ENCODE assay signal across 17 cellular contexts in the genomic region with DNA sequence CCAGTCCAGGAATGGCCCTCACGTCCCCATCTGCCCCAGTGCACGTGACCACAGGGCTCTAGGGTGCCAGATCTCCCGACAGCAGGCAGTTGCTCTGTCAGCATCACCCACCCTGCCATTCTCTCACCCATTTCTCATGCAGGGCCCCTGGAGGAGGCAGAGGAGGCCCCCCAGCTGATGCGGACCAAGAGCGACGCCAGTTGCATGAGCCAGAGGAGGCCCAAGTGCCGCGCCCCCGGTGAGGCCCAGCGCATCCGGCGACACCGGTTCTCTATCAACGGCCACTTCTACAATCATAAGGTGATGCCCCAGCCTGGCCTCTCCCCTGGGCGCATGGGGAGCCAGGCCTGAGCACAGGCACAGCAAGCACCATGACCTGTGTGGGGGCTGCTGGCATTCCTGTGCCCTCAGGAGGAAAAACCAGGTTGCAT. TPM values are rescaled to one million over a fixed set of nuclear protein-coding genes. Genes with fewer than 3 reads are reported as not detected.
DNase-seq lines count a peak whose midpoint lies in the region; ATAC-seq and TF ChIP-seq lines count a peak whose summit lies in the region.
"Had no signal": no experiment of that assay in that cellular context is flagged by ENCODE, and none has a peak within 500 bp of the region (broad histone marks: within the 10 kb centered on the region; RNA-seq: fewer than 3 reads in every experiment).

No MANE protein-coding gene starts in this region.

- CTCF ChIA-PET in A673 (lab: Charles Lee) = no interaction called here

- H3K27me3 ChIP-seq in ascending aorta (no peaks in the 10 kb centered on the region), gastroesophageal sphincter (no peaks in the 10 kb centered on the region), lung (ENCODE audit: control insufficient read depth, insufficient read depth) (no peaks in the 10 kb centered on the region), suprapubic skin (no peaks in the 10 kb centered on the region), A673 (replicated peaks; ENCODE audit: insufficient read depth, low read depth, low read length, poor library complexity) (no peaks in the 10 kb centered on the region)
- H3K27me3 ChIP-seq: body of pancreas, neutrophil had no signal

- peak in 1 of 2 donors; percentile 52 for DNase-seq in ascending aorta (ENCODE audit: low spot score in 2 of 2)
- DNase-seq in lung (ENCODE audit: low spot score) = no peak
- peak; percentile 42 to 53 for DNase-seq in suprapubic skin (ENCODE audit: low spot score in 2 of 2)
- no peak for DNase-seq in A673 (ENCODE audit: low spot score)
- DNase-seq in NCI-H69 (lab: John Stamatoyannopoulos, UW) = no peak
- DNase-seq: activated naive CD8-positive, alpha-beta T cell treated with anti-CD3 and anti-CD28 coated beads, Interleukin-2, amount 10 ng/mL, durations not matched to agents 7 days and 5 days; DMS 273 treated with DMSO at 0.1 percent for 48 hours; NCI-H1417; NCI-H2171 treated with DMSO at 0.1 percent for 48 hours; NCI-H748 treated with DMSO at 0.1 percent for 48 hours had no signal

- no TSS peak for BruUV-seq in A673 (replicated peaks; lab: Mats Ljungman, UMichigan)

- TF ChIP-seq EP300 in gastroesophageal sphincter (IDR thresholded peaks at IDR 0.05) (no peak), suprapubic skin (IDR thresholded peaks at IDR 0.05) (no peak)

- H3K36me3 ChIP-seq in ascending aorta (no peaks in the 10 kb centered on the region), gastroesophageal sphincter (peaks cover 0 to 66% of the 10 kb centered on the region in 2 donors), lung (ENCODE audit: control insufficient read depth in 2 of 2, insufficient read depth in 2 of 2, low read length in 2 of 2) (peaks cover 0 to 14% of the 10 kb centered on the region in 2 donors), suprapubic skin (peaks cover 28% of the 10 kb centered on the region), A673 (ENCODE audit: insufficient read depth, low read length, poor library complexity, severe bottlenecking) (no peaks in the 10 kb centered on the region)

- H3K9me3 ChIP-seq in ascending aorta (no peaks in the 10 kb centered on the region), gastroesophageal sphincter (no peaks in the 10 kb centered on the region), lung (ENCODE audit: control insufficient read depth in 2 of 2, insufficient read depth in 1 of 2, low read length in 1 of 2) (no peaks in the 10 kb centered on the region), suprapubic skin (no peaks in the 10 kb centered on the region), A673 (ENCODE audit: low read depth, low read length, poor library complexity, severe bottlenecking) (no peaks in the 10 kb centered on the region)
- H3K9me3 ChIP-seq: body of pancreas, neutrophil had no signal

- H3K4me1 ChIP-seq in ascending aorta (peaks cover 42 to 72% of the 10 kb centered on the region in 2 donors), gastroesophageal sphincter (peaks cover 0 to 74% (median 57%) of the 10 kb centered on the region in 3 donors), lung (ENCODE audit: control insufficient read depth in 2 of 2, insufficient read depth in 2 of 2, low read length in 2 of 2) (peaks cover 17 to 48% of the 10 kb centered on the region in 2 donors), suprapubic skin (peaks cover 30% of the 10 kb centered on the region), A673 (ENCODE audit: insufficient read depth, low read length, poor library complexity, severe bottlenecking) (no peaks in the 10 kb centered on the region)

- TF ChIP-seq POLR2A in gastroesophageal sphincter (IDR thresholded peaks at IDR 0.05) (no peak), suprapubic skin (IDR thresholded peaks at IDR 0.05) (no peak)

- TF ChIP-seq CTCF in ascending aorta (IDR thresholded peaks at IDR 0.05) (no peak), gastroesophageal sphincter (IDR thresholded peaks at IDR 0.05) (no peak), lung (IDR thresholded peaks at IDR 0.05; ENCODE audit: control extremely low read depth, extremely low read depth) (no peak), suprapubic skin (IDR thresholded peaks at IDR 0.05) (no peak), A673 (conservative IDR thresholded peaks at IDR 0.05; ENCODE audit: low read depth, low read length) (no peak)

- H3K4me3 ChIP-seq in ascending aorta = no peak overlapping the region
- H3K4me3 ChIP-seq in gastroesophageal sphincter = no peak overlapping the region
- H3K4me3 ChIP-seq in lung = no peak overlapping the region
- H3K4me3 ChIP-seq in suprapubic skin = no peak overlapping the region
- no peak overlapping the region for H3K4me3 ChIP-seq in A673 (ENCODE audit: low read depth, low read length, poor library complexity, severe bottlenecking)
- H3K4me3 ChIP-seq: body of pancreas had no signal

- peak overlapping the region; percentile 74 to 91 for H3K27ac ChIP-seq in ascending aorta
- peak overlapping the region in 3 of 4 donors; percentile 60 to 93 (median 90) for H3K27ac ChIP-seq in gastroesophageal sphincter
- peak overlapping the region; percentile 39 to 53 for H3K27ac ChIP-seq in lung (ENCODE audit: low read depth in 1 of 2, low read length in 1 of 2)
- no peak overlapping the region for H3K27ac ChIP-seq in suprapubic skin
- no peak overlapping the region for H3K27ac ChIP-seq in A673 (ENCODE audit: low read depth, low read length, poor library complexity, severe bottlenecking)
- H3K27ac ChIP-seq: epithelial cell of prostate, neutrophil had no signal

- POLR2A ChIA-PET in A673 (lab: Charles Lee; ENCODE audit: low non-redundant PET) = no interaction called here

- no CpG with 5 or more reads among the region's 15 CpGs for WGBS in gastroesophageal sphincter (ENCODE audit: low coverage in 1 of 2), 2 donors
- 81 to 87% methylated on average over 15 of the region's 15 CpGs for WGBS in lung, 2 donors
- WGBS in suprapubic skin = 96% methylated on average over 15 of the region's 15 CpGs

- intact Hi-C loops in ascending aorta (cut with DNase I) = no loop called here
- intact Hi-C loops in A673 (cut with micrococcal nuclease; ENCODE audit: unreplicated experiment) = no loop called here

- ATAC-seq in gastroesophageal sphincter (no peak), lung (ENCODE audit: insufficient read depth, low FRiP score) (no peak), GM18868 (IDR thresholded peaks at IDR 0.05; ENCODE audit: unreplicated experiment) (no peak), HG03135 (IDR thresholded peaks at IDR 0.05; ENCODE audit: unreplicated experiment) (no peak)

RNA-seq across cellular contexts. Expression of a gene that starts 6.1 kb away (rescaled TPM):
- total RNA-seq in ascending aorta = 309 TPM
- total RNA-seq in gastroesophageal sphincter = 100 to 1,000 TPM in 2 of 4 donors, 10 to 100 TPM in 2; 48.3 to 428 (median 103) TPM
- 100 to 1,000 TPM in 1 of 2 donors, 10 to 100 TPM in 1; 37.0 to 149 TPM for total RNA-seq in lung
- 10 to 100 TPM; 48.3 to 91.9 TPM for polyA plus RNA-seq in lung
- 100 to 1,000 TPM in 1 of 4 donors, 10 to 100 TPM in 3; 27.5 to 101 (median 38.2) TPM for total RNA-seq in suprapubic skin
- 0.54 and 1.1 TPM in 2 replicates for total RNA-seq in A673 (2021)

RNA-seq across cellular contexts. Expression of a gene that starts 16.0 kb away (rescaled TPM):
- total RNA-seq in ascending aorta (1.6 TPM), gastroesophageal sphincter (10 to 100 TPM; 19.2 to 35.6 (median 27.1) TPM), lung (10 to 100 TPM; 17.7 to 40.7 TPM), suprapubic skin (10 to 100 TPM in 1 of 4 donors, 1 to 10 TPM in 3; 6.7 to 15.1 (median 8.5) TPM), A673 (2021) (41.8 and 42.1 TPM in 2 replicates)
- polyA plus RNA-seq in lung = 10 to 100 TPM; 16.8 to 18.6 TPM

RNA-seq across cellular contexts. Expression of a gene that starts 25.1 kb away (rescaled TPM):
- 40.0 TPM for total RNA-seq in ascending aorta
- total RNA-seq in gastroesophageal sphincter = 10 to 100 TPM; 23.5 to 57.7 (median 31.6) TPM
- 10 to 100 TPM; 38.8 to 44.3 TPM for total RNA-seq in lung
- 10 to 100 TPM; 19.5 to 55.4 TPM for polyA plus RNA-seq in lung
- total RNA-seq in suprapubic skin = 10 to 100 TPM in 2 of 4 donors, 1 to 10 TPM in 2; 4.4 to 23.3 (median 12.9) TPM
- 0.71 and 1.6 TPM in 2 replicates for total RNA-seq in A673 (2021)
- total RNA-seq: MCF 10A had no signal

Comparison
In these comparisons a context has a peak if more than half of its experiments do, and no peak if none do; other contexts are left out.
1. DNase-seq: peak in suprapubic skin (2 of 2); none in lung (single experiment), A673 (single experiment) and NCI-H69 (single experiment).
2. H3K27ac ChIP-seq: peak in ascending aorta (2 of 2), gastroesophageal sphincter (3 of 4) and lung (2 of 2); none in suprapubic skin (single experiment) and A673 (single experiment).
3. RNA of a gene that starts 6.1 kb away (total RNA-seq): 309 TPM in ascending aorta (single experiment), 48.3 to 428 TPM in gastroesophageal sphincter, 37.0 to 149 TPM in lung and 27.5 to 101 TPM in suprapubic skin; 0.54 to 1.1 TPM in A673; every median in the first group is over 10 times any median in the second.